ENCODE assay signal across 1 cellular context in genomic region chr3:174436367-174436766, GRCh38.
TF ChIP-seq lines count a peak whose summit lies in the region.

No MANE protein-coding gene starts in this region.

TF ChIP-seq in HCT116, 20 proteins besides CTCF, POLR2A, EP300 and RAD21 (continued from another document):
- TF ChIP-seq, protein P1, sequence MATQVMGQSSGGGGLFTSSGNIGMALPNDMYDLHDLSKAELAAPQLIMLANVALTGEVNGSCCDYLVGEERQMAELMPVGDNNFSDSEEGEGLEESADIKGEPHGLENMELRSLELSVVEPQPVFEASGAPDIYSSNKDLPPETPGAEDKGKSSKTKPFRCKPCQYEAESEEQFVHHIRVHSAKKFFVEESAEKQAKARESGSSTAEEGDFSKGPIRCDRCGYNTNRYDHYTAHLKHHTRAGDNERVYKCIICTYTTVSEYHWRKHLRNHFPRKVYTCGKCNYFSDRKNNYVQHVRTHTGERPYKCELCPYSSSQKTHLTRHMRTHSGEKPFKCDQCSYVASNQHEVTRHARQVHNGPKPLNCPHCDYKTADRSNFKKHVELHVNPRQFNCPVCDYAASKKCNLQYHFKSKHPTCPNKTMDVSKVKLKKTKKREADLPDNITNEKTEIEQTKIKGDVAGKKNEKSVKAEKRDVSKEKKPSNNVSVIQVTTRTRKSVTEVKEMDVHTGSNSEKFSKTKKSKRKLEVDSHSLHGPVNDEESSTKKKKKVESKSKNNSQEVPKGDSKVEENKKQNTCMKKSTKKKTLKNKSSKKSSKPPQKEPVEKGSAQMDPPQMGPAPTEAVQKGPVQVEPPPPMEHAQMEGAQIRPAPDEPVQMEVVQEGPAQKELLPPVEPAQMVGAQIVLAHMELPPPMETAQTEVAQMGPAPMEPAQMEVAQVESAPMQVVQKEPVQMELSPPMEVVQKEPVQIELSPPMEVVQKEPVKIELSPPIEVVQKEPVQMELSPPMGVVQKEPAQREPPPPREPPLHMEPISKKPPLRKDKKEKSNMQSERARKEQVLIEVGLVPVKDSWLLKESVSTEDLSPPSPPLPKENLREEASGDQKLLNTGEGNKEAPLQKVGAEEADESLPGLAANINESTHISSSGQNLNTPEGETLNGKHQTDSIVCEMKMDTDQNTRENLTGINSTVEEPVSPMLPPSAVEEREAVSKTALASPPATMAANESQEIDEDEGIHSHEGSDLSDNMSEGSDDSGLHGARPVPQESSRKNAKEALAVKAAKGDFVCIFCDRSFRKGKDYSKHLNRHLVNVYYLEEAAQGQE (IDR thresholded peaks at IDR 0.05; ENCODE audit: low read depth), result no peak
